Comparison of ENCODE assay signal across 9 cellular contexts in the genomic region with DNA sequence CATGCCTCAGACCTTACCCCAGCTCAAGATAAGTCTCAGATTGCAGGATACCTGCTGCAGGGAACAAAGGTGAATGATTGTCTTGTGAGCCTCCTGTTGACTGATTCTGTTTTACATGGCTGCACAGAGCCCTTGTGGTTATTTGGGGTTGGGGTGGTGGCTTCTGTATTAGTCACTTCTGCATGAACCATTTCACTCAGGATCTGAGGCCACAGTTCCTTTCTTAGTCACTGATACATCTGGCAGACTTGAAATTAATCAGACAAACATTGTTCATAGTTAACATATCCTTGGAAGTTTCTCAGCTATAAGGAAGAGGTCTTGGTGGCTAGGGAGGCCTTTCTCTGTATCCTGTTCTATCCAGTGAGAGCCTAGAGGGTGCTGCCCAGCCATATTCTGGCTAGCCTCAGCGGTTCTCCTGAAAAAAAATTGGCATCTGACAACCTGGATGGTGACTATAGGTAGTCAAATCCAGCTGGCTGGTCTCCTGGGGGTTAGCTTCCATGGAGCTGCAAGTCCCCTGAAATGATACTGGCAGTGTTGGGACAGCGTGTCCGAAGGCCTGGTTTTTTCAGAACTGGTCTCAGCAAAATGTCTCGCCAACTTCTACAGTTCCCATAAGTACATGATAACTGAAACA. TPM values are rescaled to one million over a fixed set of nuclear protein-coding genes. Genes with fewer than 3 reads are reported as not detected.
DNase-seq lines count a peak whose midpoint lies in the region; ATAC-seq lines count a peak whose summit lies in the region.
"Had no signal": no experiment of that assay in that cellular context is flagged by ENCODE, and none has a peak within 500 bp of the region (broad histone marks: within the 10 kb centered on the region; RNA-seq: fewer than 3 reads in every experiment).

No MANE protein-coding gene starts in this region.

- no peaks in the 10 kb centered on the region for H3K27me3 Mint-ChIP-seq in activated CD4-positive, alpha-beta T cell treated with anti-CD3 and anti-CD28 coated beads, Interleukin-2, amount 10 ng/mL, durations not matched to agents 7 days and 5 days
- H3K27me3 Mint-ChIP-seq in naive B cell = no peaks in the 10 kb centered on the region

- H3K36me3 Mint-ChIP-seq in activated CD4-positive, alpha-beta T cell treated with anti-CD3 and anti-CD28 coated beads, Interleukin-2, amount 10 ng/mL, durations not matched to agents 7 days and 5 days (ENCODE audit: low read depth) = peaks cover 59% of the 10 kb centered on the region
- H3K36me3 Mint-ChIP-seq in naive B cell = peaks cover 9 to 39% of the 10 kb centered on the region in 2 donors

- peaks cover 26% of the 10 kb centered on the region for H3K4me1 Mint-ChIP-seq in activated CD4-positive, alpha-beta T cell treated with anti-CD3 and anti-CD28 coated beads, Interleukin-2, amount 10 ng/mL, durations not matched to agents 7 days and 5 days
- H3K4me1 Mint-ChIP-seq in naive B cell = peaks cover 11 to 25% (median 17%) of the 10 kb centered on the region in 3 donors

- no peaks in the 10 kb centered on the region for H3K9me3 Mint-ChIP-seq in activated CD4-positive, alpha-beta T cell treated with anti-CD3 and anti-CD28 coated beads, Interleukin-2, amount 10 ng/mL, durations not matched to agents 7 days and 5 days
- H3K9me3 Mint-ChIP-seq in naive B cell = no peaks in the 10 kb centered on the region

- CTCF ChIA-PET in activated CD4-positive, alpha-beta T cell treated with anti-CD3 and anti-CD28 coated beads, Interleukin-2, amount 10 ng/mL, durations not matched to agents 7 days and 5 days (lab: Charles Lee) = interaction anchor here (0.8 to 1.1 kb wide), 2 partner anchors 60 to 227 kb away, joined by 3 read pairs; no protein-coding TSS in a partner anchor

- peak; percentile 97 for ATAC-seq in HG02938 (IDR thresholded peaks at IDR 0.05; ENCODE audit: unreplicated experiment)
- peak; percentile 67 to 75 for ATAC-seq in naive B cell (ENCODE audit: low read depth in 2 of 2)

- no peak overlapping the region for H3K27ac Mint-ChIP-seq in activated CD4-positive, alpha-beta T cell treated with anti-CD3 and anti-CD28 coated beads, Interleukin-2, amount 10 ng/mL, durations not matched to agents 7 days and 5 days
- peak overlapping the region in 1 of 6 donors; percentile 56 for H3K27ac Mint-ChIP-seq in naive B cell

- POLR2A ChIA-PET in activated CD4-positive, alpha-beta T cell treated with anti-CD3 and anti-CD28 coated beads, Interleukin-2, amount 10 ng/mL, durations not matched to agents 7 days and 5 days (lab: Charles Lee) = no interaction called here

- peak; percentile 21 for DNase-seq in activated CD8-positive, alpha-beta memory T cell treated with anti-CD3 and anti-CD28 coated beads, Interleukin-2, amount 50 U/mL, for 24 hours (ENCODE audit: extremely low read depth)
- DNase-seq in activated CD8-positive, alpha-beta memory T cell treated with anti-CD3 and anti-CD28 coated beads, Interleukin-2, amount 50 U/mL, for 48 hours = no peak
- peak; percentile 51 for DNase-seq in activated CD4-positive, alpha-beta T cell treated with anti-CD3 and anti-CD28 coated beads, Interleukin-2, amount 10 ng/mL, durations not matched to agents 7 days and 5 days
- peak; percentile 7 for DNase-seq in naive B cell
- no peak for DNase-seq in dedifferentiated amniotic fluid mesenchymal stem cell (ENCODE audit: extremely low spot score)
- no peak for DNase-seq in activated gamma-delta T cell treated with Interleukin-2 at 50 U/mL for 16 hours
- DNase-seq in NCI-H748 treated with DMSO at 0.1 percent for 48 hours (lab: John Stamatoyannopoulos, UW) = no peak

- no peak overlapping the region for H3K4me3 Mint-ChIP-seq in activated CD4-positive, alpha-beta T cell treated with anti-CD3 and anti-CD28 coated beads, Interleukin-2, amount 10 ng/mL, durations not matched to agents 7 days and 5 days
- H3K4me3 Mint-ChIP-seq in naive B cell = peak overlapping the region in 1 of 8 donors; percentile 45

RNA-seq across cellular contexts. Expression of a gene that starts 8.4 kb away (rescaled TPM):
- total RNA-seq in activated CD4-positive, alpha-beta T cell treated with anti-CD3 and anti-CD28 coated beads, Interleukin-2, amount 10 ng/mL, durations not matched to agents 7 days and 5 days = 100 to 1,000 TPM; 121 to 134 TPM
- polyA plus RNA-seq in naive B cell (ENCODE audit: low read depth in 6 of 6) = under 1 TPM in 3 of 6 donors, not detected in 3; 0.27 to 0.96 (median 0.45) TPM

RNA-seq across cellular contexts. Expression of a gene that starts 29.0 kb away (rescaled TPM):
- total RNA-seq in activated CD4-positive, alpha-beta T cell treated with anti-CD3 and anti-CD28 coated beads, Interleukin-2, amount 10 ng/mL, durations not matched to agents 7 days and 5 days = 10 to 100 TPM; 74.2 to 75.2 TPM
- 10 to 100 TPM; 28.0 to 61.6 (median 48.4) TPM for polyA plus RNA-seq in naive B cell (ENCODE audit: low read depth in 6 of 6)

RNA-seq across cellular contexts. Expression of a gene that starts 29.1 kb away (rescaled TPM):
- 10 to 100 TPM; 19.2 to 21.6 TPM for total RNA-seq in activated CD4-positive, alpha-beta T cell treated with anti-CD3 and anti-CD28 coated beads, Interleukin-2, amount 10 ng/mL, durations not matched to agents 7 days and 5 days
- 1 to 10 TPM; 2.4 to 10.0 (median 6.2) TPM for polyA plus RNA-seq in naive B cell (ENCODE audit: low read depth in 6 of 6)

RNA-seq across cellular contexts. Expression of a gene that starts 42.8 kb away (rescaled TPM):
- total RNA-seq in activated CD4-positive, alpha-beta T cell treated with anti-CD3 and anti-CD28 coated beads, Interleukin-2, amount 10 ng/mL, durations not matched to agents 7 days and 5 days = not detected
- polyA plus RNA-seq in naive B cell (ENCODE audit: low read depth in 6 of 6) = not detected
- total RNA-seq: activated CD8-positive, alpha-beta memory T cell treated with anti-CD3 and anti-CD28 coated beads for 36 hours had no signal

Comparison
In these comparisons a context has a peak if more than half of its experiments do, and no peak if none do; other contexts are left out.
1. DNase-seq: peak in activated CD8-positive, alpha-beta memory T cell treated with anti-CD3 and anti-CD28 coated beads, Interleukin-2, amount 50 U/mL, for 24 hours (single experiment), activated CD4-positive, alpha-beta T cell treated with anti-CD3 and anti-CD28 coated beads, Interleukin-2, amount 10 ng/mL, durations not matched to agents 7 days and 5 days (single experiment) and naive B cell (single experiment); none in activated CD8-positive, alpha-beta memory T cell treated with anti-CD3 and anti-CD28 coated beads, Interleukin-2, amount 50 U/mL, for 48 hours (single experiment), dedifferentiated amniotic fluid mesenchymal stem cell (single experiment), activated gamma-delta T cell treated with Interleukin-2 at 50 U/mL for 16 hours (single experiment) and NCI-H748 treated with DMSO at 0.1 percent for 48 hours (single experiment).